Comparison of ENCODE assay signal across 8 cellular contexts in genomic region chr13:57629391-57629804, GRCh38. TPM values are rescaled to one million over a fixed set of nuclear protein-coding genes. Genes with fewer than 3 reads are reported as not detected.
A peak's percentile ranks its signal among the peaks of the same experiment; 100 is the strongest.
DNase-seq lines count a peak whose midpoint lies in the region; ATAC-seq and TF ChIP-seq lines count a peak whose summit lies in the region.

No MANE protein-coding gene starts in this region.

- H4K8ac ChIP-seq in mesenchymal stem cell (ENCODE audit: low read length): no peak overlapping the region

- H3K4me3 ChIP-seq in mesenchymal stem cell (ENCODE audit: insufficient read depth in 1 of 2, low read depth in 1 of 2, low read length in 2 of 2) (peak overlapping the region; percentile 63 to 83), upper lobe of left lung (peak overlapping the region; percentile 43 to 63 (median 51))

- under 1% methylated on average over 20 of the region's 29 CpGs for WGBS in mesenchymal stem cell
- 4% methylated on average over 29 of the region's 29 CpGs for WGBS in upper lobe of left lung, 2 donors

- no peak overlapping the region for H2BK15ac ChIP-seq in mesenchymal stem cell (ENCODE audit: low read depth, poor library complexity, severe bottlenecking)

- no peak overlapping the region for H2BK5ac ChIP-seq in mesenchymal stem cell (ENCODE audit: low read depth, low read length, poor library complexity, severe bottlenecking)

- H3K4ac ChIP-seq in mesenchymal stem cell (ENCODE audit: low read depth in 1 of 2, low read length in 2 of 2): no peak overlapping the region

- peaks cover 39% of the 10 kb centered on the region for H3K4me1 Mint-ChIP-seq in chondrocyte (ENCODE audit: low read depth)

- peak overlapping the region; percentile 16 for H2AFZ ChIP-seq in mesenchymal stem cell (ENCODE audit: low read depth, low read length)

- no peak overlapping the region for H2BK120ac ChIP-seq in mesenchymal stem cell (ENCODE audit: low read depth, low read length)

- no peak overlapping the region for H2AK5ac ChIP-seq in mesenchymal stem cell (ENCODE audit: low read length, severe bottlenecking)

- H3K27me3 ChIP-seq in mesenchymal stem cell (ENCODE audit: control insufficient read depth in 1 of 2, insufficient read depth in 1 of 2, low read length in 2 of 2): peaks cover 34 to 62% of the 10 kb centered on the region in 2 experiments
- H3K27me3 ChIP-seq in upper lobe of left lung: peaks cover 0 to 42% (median 24%) of the 10 kb centered on the region in 4 donors

- intact Hi-C loops in Right ventricle myocardium superior (cut with DNase I): loop anchor here (5.0 kb wide), 1 partner anchor 228 kb away; no protein-coding TSS in a partner anchor
- intact Hi-C loops in cardiac septum (cut with DNase I): no loop called here

- H3K27ac Mint-ChIP-seq in chondrocyte (ENCODE audit: unreplicated experiment): no peak overlapping the region

- H3K9ac ChIP-seq in mesenchymal stem cell (ENCODE audit: low read length): no peak overlapping the region

- H3K36me3 ChIP-seq in mesenchymal stem cell (ENCODE audit: control insufficient read depth in 1 of 2, insufficient read depth in 2 of 2, low read depth in 1 of 2, low read length in 2 of 2): peaks cover 0 to 8% of the 10 kb centered on the region in 2 experiments
- no peaks in the 10 kb centered on the region for H3K36me3 ChIP-seq in upper lobe of left lung

- DNase-seq in Right ventricle myocardium superior (peak; percentile 41), cardiac septum (ENCODE audit: low spot score) (no peak), chondrocyte (ENCODE audit: low spot score) (no peak), mesenchymal stem cell (no peak), upper lobe of left lung (peak in 1 of 2 donors; percentile 69), NCI-H526 treated with DMSO at 0.1 percent for 48 hours (lab: John Stamatoyannopoulos, UW) (no peak)

- peaks cover 39% of the 10 kb centered on the region for H3K27me3 Mint-ChIP-seq in chondrocyte (ENCODE audit: low read depth)

- peaks cover 2% of the 10 kb centered on the region for H3K36me3 Mint-ChIP-seq in chondrocyte (ENCODE audit: low read depth)

- H3K4me2 ChIP-seq in mesenchymal stem cell (ENCODE audit: low read length, poor library complexity, severe bottlenecking): peak overlapping the region; percentile 91

- H3K23ac ChIP-seq in mesenchymal stem cell (ENCODE audit: low read length in 2 of 2): peak overlapping the region in 1 of 2 experiments; percentile 9

- no peaks in the 10 kb centered on the region for H3K9me3 ChIP-seq in mesenchymal stem cell (ENCODE audit: control insufficient read depth, low read length)
- H3K9me3 ChIP-seq in upper lobe of left lung: peaks cover 0 to 4% (median 0%) of the 10 kb centered on the region in 4 donors

- H3K4me1 ChIP-seq in mesenchymal stem cell (ENCODE audit: control insufficient read depth, insufficient read depth, low read depth, low read length) (peaks cover 16% of the 10 kb centered on the region), upper lobe of left lung (peaks cover 14 to 35% (median 27%) of the 10 kb centered on the region in 4 donors)

- H3K4me3 Mint-ChIP-seq in chondrocyte (ENCODE audit: unreplicated experiment): peak overlapping the region; percentile 94

- peak overlapping the region in 1 of 2 experiments; percentile 23 for H2BK12ac ChIP-seq in mesenchymal stem cell (ENCODE audit: low read length in 2 of 2)

- ATAC-seq in Right ventricle myocardium superior (ENCODE audit: poor library complexity) (peak; percentile 9), upper lobe of left lung (ENCODE audit: low FRiP score in 2 of 2) (peak in 1 of 2 donors; percentile 27), GM19395 (IDR thresholded peaks at IDR 0.05; ENCODE audit: unreplicated experiment) (no peak), HG03565 (IDR thresholded peaks at IDR 0.05; ENCODE audit: unreplicated experiment) (no peak)

- no peak for TF ChIP-seq POLR2A in upper lobe of left lung (IDR thresholded peaks at IDR 0.05)

- H3K18ac ChIP-seq in mesenchymal stem cell (ENCODE audit: low read depth in 1 of 2, low read length in 2 of 2): peak overlapping the region in 1 of 2 experiments; percentile 5

- no peaks in the 10 kb centered on the region for H3K79me1 ChIP-seq in mesenchymal stem cell (replicated peaks; ENCODE audit: low read length, poor library complexity, severe bottlenecking)

- no peaks in the 10 kb centered on the region for H3K9me3 Mint-ChIP-seq in chondrocyte (ENCODE audit: low read depth)

- no peak for TF ChIP-seq EP300 in upper lobe of left lung (IDR thresholded peaks at IDR 0.05)

- H3K27ac ChIP-seq in mesenchymal stem cell (ENCODE audit: low read length, poor library complexity, severe bottlenecking): no peak overlapping the region
- peak overlapping the region in 2 of 4 donors; percentile 28 to 82 for H3K27ac ChIP-seq in upper lobe of left lung

- H4K91ac ChIP-seq in mesenchymal stem cell (ENCODE audit: low read length): no peak overlapping the region

- H3K14ac ChIP-seq in mesenchymal stem cell (ENCODE audit: low read length in 2 of 2): peak overlapping the region in 1 of 2 experiments; percentile 22

- TF ChIP-seq CTCF in chondrocyte (IDR thresholded peaks at IDR 0.05) (peak; percentile 16), upper lobe of left lung (IDR thresholded peaks at IDR 0.05) (no peak)

RNA-seq across cellular contexts. Expression of gene PCDH17, which starts 2.1 kb away (rescaled TPM):
- total RNA-seq in Right ventricle myocardium superior (2.2 TPM), cardiac septum (7.3 TPM), chondrocyte (0.32 to 0.36 TPM (median 0.34 TPM) in 3 replicates), upper lobe of left lung (10 to 100 TPM; 16.8 to 67.9 (median 25.8) TPM)
- 4.6 TPM for polyA plus RNA-seq in mesenchymal stem cell (2013, experiment 1 of 2)
- 4.4 TPM for polyA plus RNA-seq in mesenchymal stem cell (2013, experiment 2 of 2)
